10 cellular contexts compared by ENCODE assay signal in genomic region chr3:133894334-133895207, GRCh38. TPM values are rescaled to one million over a fixed set of nuclear protein-coding genes. Genes with fewer than 3 reads are reported as not detected.
A peak's percentile ranks its signal among the peaks of the same experiment; 100 is the strongest.
DNase-seq lines count a peak whose midpoint lies in the region; ATAC-seq, FAIRE-seq and TF ChIP-seq lines count a peak whose summit lies in the region.
"Had no signal": no experiment of that assay in that cellular context is flagged by ENCODE, and none has a peak within 500 bp of the region (broad histone marks: within the 10 kb centered on the region; RNA-seq: fewer than 3 reads in every experiment).

No MANE protein-coding gene starts in this region.

- ATAC-seq in activated CD8-positive, alpha-beta T cell treated with anti-CD3 and anti-CD28 coated beads, Interleukin-2, amount 10 ng/mL, durations not matched to agents 7 days and 5 days: no peak
- ATAC-seq in activated CD8-positive, alpha-beta T cell treated with anti-CD3 and anti-CD28 coated beads for 36 hours: no peak
- ATAC-seq in lung (ENCODE audit: insufficient read depth, low FRiP score) (peak; percentile 16), HG03439 (IDR thresholded peaks at IDR 0.05; ENCODE audit: unreplicated experiment) (no peak)
- no peak for ATAC-seq in stimulated activated memory B cell treated with anti-CD40 and anti-IgM and Interleukin-4, amounts not matched to agents 10 μg/mL and 1 μg/mL and 100 μg/mL, for 72 hours

- no peaks in the 10 kb centered on the region for H3K9me3 ChIP-seq in lung (ENCODE audit: control insufficient read depth in 2 of 2, insufficient read depth in 1 of 2, low read length in 1 of 2)

- intact Hi-C loops in activated CD8-positive, alpha-beta T cell treated with anti-CD3 and anti-CD28 coated beads for 36 hours (cut with micrococcal nuclease): no loop called here

- peak; percentile 18 for DNase-seq in activated CD8-positive, alpha-beta T cell treated with anti-CD3 and anti-CD28 coated beads, Interleukin-2, amount 10 ng/mL, durations not matched to agents 7 days and 5 days
- DNase-seq in activated CD8-positive, alpha-beta T cell treated with anti-CD3 and anti-CD28 coated beads for 36 hours: no peak
- DNase-seq in coronary artery (ENCODE audit: low spot score): no peak
- DNase-seq in lung (ENCODE audit: low spot score): peak; percentile 22
- DNase-seq in urothelium cell line (ENCODE audit: low spot score): peak; percentile 32
- no peak for DNase-seq in NCI-H128 (lab: John Stamatoyannopoulos, UW; ENCODE audit: unreplicated experiment)
- DNase-seq: activated CD4-positive, CD25-positive, alpha-beta regulatory T cell had no signal

- no peak overlapping the region for H3K4me3 Mint-ChIP-seq in activated CD8-positive, alpha-beta T cell treated with anti-CD3 and anti-CD28 coated beads, Interleukin-2, amount 10 ng/mL, durations not matched to agents 7 days and 5 days
- H3K4me3 Mint-ChIP-seq in activated CD8-positive, alpha-beta T cell treated with anti-CD3 and anti-CD28 coated beads for 36 hours: no peak overlapping the region
- H3K4me3 Mint-ChIP-seq in stimulated activated memory B cell treated with anti-CD40 and anti-IgM and Interleukin-4, amounts not matched to agents 10 μg/mL and 1 μg/mL and 100 μg/mL, for 72 hours: no peak overlapping the region

- H3K27ac Mint-ChIP-seq in activated CD8-positive, alpha-beta T cell treated with anti-CD3 and anti-CD28 coated beads, Interleukin-2, amount 10 ng/mL, durations not matched to agents 7 days and 5 days: no peak overlapping the region
- no peak overlapping the region for H3K27ac Mint-ChIP-seq in activated CD8-positive, alpha-beta T cell treated with anti-CD3 and anti-CD28 coated beads for 36 hours
- H3K27ac Mint-ChIP-seq in stimulated activated memory B cell treated with anti-CD40 and anti-IgM and Interleukin-4, amounts not matched to agents 10 μg/mL and 1 μg/mL and 100 μg/mL, for 72 hours: no peak overlapping the region

- H3K4me1 Mint-ChIP-seq in activated CD8-positive, alpha-beta T cell treated with anti-CD3 and anti-CD28 coated beads, Interleukin-2, amount 10 ng/mL, durations not matched to agents 7 days and 5 days (ENCODE audit: low read depth): peaks cover 6% of the 10 kb centered on the region
- H3K4me1 Mint-ChIP-seq in activated CD8-positive, alpha-beta T cell treated with anti-CD3 and anti-CD28 coated beads for 36 hours (ENCODE audit: low read depth): peaks cover 2% of the 10 kb centered on the region
- no peaks in the 10 kb centered on the region for H3K4me1 Mint-ChIP-seq in stimulated activated memory B cell treated with anti-CD40 and anti-IgM and Interleukin-4, amounts not matched to agents 10 μg/mL and 1 μg/mL and 100 μg/mL, for 72 hours

- CTCF ChIA-PET in activated CD8-positive, alpha-beta T cell treated with anti-CD3 and anti-CD28 coated beads, Interleukin-2, amount 10 ng/mL, durations not matched to agents 7 days and 5 days (lab: Charles Lee): interaction anchor here (1.0 kb wide), 1 partner anchor 76 kb away, joined by 3 read pairs; no protein-coding TSS in a partner anchor
- CTCF ChIA-PET in activated CD8-positive, alpha-beta T cell treated with anti-CD3 and anti-CD28 coated beads for 36 hours (lab: Charles Lee): no interaction called here

- H3K36me3 Mint-ChIP-seq in activated CD8-positive, alpha-beta T cell treated with anti-CD3 and anti-CD28 coated beads, Interleukin-2, amount 10 ng/mL, durations not matched to agents 7 days and 5 days (ENCODE audit: low read depth): no peaks in the 10 kb centered on the region
- H3K36me3 Mint-ChIP-seq in activated CD8-positive, alpha-beta T cell treated with anti-CD3 and anti-CD28 coated beads for 36 hours (ENCODE audit: low read depth): no peaks in the 10 kb centered on the region
- H3K36me3 Mint-ChIP-seq in stimulated activated memory B cell treated with anti-CD40 and anti-IgM and Interleukin-4, amounts not matched to agents 10 μg/mL and 1 μg/mL and 100 μg/mL, for 72 hours: no peaks in the 10 kb centered on the region

- H3K4me3 ChIP-seq in coronary artery (peak overlapping the region; percentile 90), lung (no peak overlapping the region)

- no peaks in the 10 kb centered on the region for H3K27me3 ChIP-seq in lung (ENCODE audit: control insufficient read depth, insufficient read depth)

- H3K36me3 ChIP-seq in lung (ENCODE audit: control insufficient read depth in 2 of 2, insufficient read depth in 2 of 2, low read length in 2 of 2): no peaks in the 10 kb centered on the region

- H3K9me3 Mint-ChIP-seq in activated CD8-positive, alpha-beta T cell treated with anti-CD3 and anti-CD28 coated beads, Interleukin-2, amount 10 ng/mL, durations not matched to agents 7 days and 5 days (ENCODE audit: insufficient read depth): no peaks in the 10 kb centered on the region
- no peaks in the 10 kb centered on the region for H3K9me3 Mint-ChIP-seq in activated CD8-positive, alpha-beta T cell treated with anti-CD3 and anti-CD28 coated beads for 36 hours
- no peaks in the 10 kb centered on the region for H3K9me3 Mint-ChIP-seq in stimulated activated memory B cell treated with anti-CD40 and anti-IgM and Interleukin-4, amounts not matched to agents 10 μg/mL and 1 μg/mL and 100 μg/mL, for 72 hours

- no peak for FAIRE-seq in urothelium cell line (lab: Jason Lieb, UNC)
- FAIRE-seq: D721Med had no signal

- POLR2A ChIA-PET in activated CD8-positive, alpha-beta T cell treated with anti-CD3 and anti-CD28 coated beads, Interleukin-2, amount 10 ng/mL, durations not matched to agents 7 days and 5 days (lab: Charles Lee): no interaction called here
- POLR2A ChIA-PET in activated CD8-positive, alpha-beta T cell treated with anti-CD3 and anti-CD28 coated beads for 36 hours (lab: Charles Lee): interaction anchor here (0.5 kb wide), 1 partner anchor 19 kb away, joined by 3 read pairs; no protein-coding TSS in a partner anchor

- TF ChIP-seq CTCF in activated CD8-positive, alpha-beta T cell treated with anti-CD3 and anti-CD28 coated beads for 36 hours (IDR thresholded peaks at IDR 0.05): no peak
- no peak for TF ChIP-seq CTCF in coronary artery (IDR thresholded peaks at IDR 0.05)
- TF ChIP-seq CTCF in lung (IDR thresholded peaks at IDR 0.05; ENCODE audit: control extremely low read depth, extremely low read depth): no peak

- WGBS in lung, 2 donors: 19 to 26% methylated on average over 46 to 52 of the region's 52 CpGs

- H3K27ac ChIP-seq in coronary artery: no peak overlapping the region
- H3K27ac ChIP-seq in lung (ENCODE audit: low read depth in 1 of 2, low read length in 1 of 2): no peak overlapping the region

- H3K27me3 Mint-ChIP-seq in activated CD8-positive, alpha-beta T cell treated with anti-CD3 and anti-CD28 coated beads, Interleukin-2, amount 10 ng/mL, durations not matched to agents 7 days and 5 days (ENCODE audit: low read depth): peaks cover 51% of the 10 kb centered on the region
- H3K27me3 Mint-ChIP-seq in activated CD8-positive, alpha-beta T cell treated with anti-CD3 and anti-CD28 coated beads for 36 hours: peaks cover 35% of the 10 kb centered on the region
- peaks cover 74% of the 10 kb centered on the region for H3K27me3 Mint-ChIP-seq in stimulated activated memory B cell treated with anti-CD40 and anti-IgM and Interleukin-4, amounts not matched to agents 10 μg/mL and 1 μg/mL and 100 μg/mL, for 72 hours

- H3K4me1 ChIP-seq in lung (ENCODE audit: control insufficient read depth in 2 of 2, insufficient read depth in 2 of 2, low read length in 2 of 2): peaks cover 4 to 6% of the 10 kb centered on the region in 2 donors

RNA-seq across cellular contexts. Expression of gene RAB6B, which starts 1.1 kb away (rescaled TPM):
- 1 to 10 TPM in 1 of 2 experiments, under 1 TPM in 1; 0.68 to 1.2 TPM for total RNA-seq in activated CD8-positive, alpha-beta T cell treated with anti-CD3 and anti-CD28 coated beads, Interleukin-2, amount 10 ng/mL, durations not matched to agents 7 days and 5 days
- 1 to 10 TPM; 1.7 to 2.0 TPM for total RNA-seq in activated CD8-positive, alpha-beta T cell treated with anti-CD3 and anti-CD28 coated beads for 36 hours
- total RNA-seq in lung: 1 to 10 TPM; 3.3 to 5.1 TPM
- 1 to 10 TPM; 1.8 to 3.0 TPM for polyA plus RNA-seq in lung

Comparison
In these comparisons a context has a peak if more than half of its experiments do, and no peak if none do; other contexts are left out.
1. DNase-seq: peak in activated CD8-positive, alpha-beta T cell treated with anti-CD3 and anti-CD28 coated beads, Interleukin-2, amount 10 ng/mL, durations not matched to agents 7 days and 5 days (single experiment), lung (single experiment) and urothelium cell line (single experiment); none in activated CD8-positive, alpha-beta T cell treated with anti-CD3 and anti-CD28 coated beads for 36 hours (single experiment), coronary artery (single experiment) and NCI-H128 (single experiment).